21 cellular contexts compared by ENCODE assay signal in genomic region chr11:134364261-134364660, GRCh38. TPM values are rescaled to one million over a fixed set of nuclear protein-coding genes. Genes with fewer than 3 reads are reported as not detected.
"Had no signal": no experiment of that assay in that cellular context is flagged by ENCODE, and none has a peak within 500 bp of the region (broad histone marks: within the 10 kb centered on the region; RNA-seq: fewer than 3 reads in every experiment).

No MANE protein-coding gene starts in this region.

- H3K4me3 ChIP-seq: dorsolateral prefrontal cortex, esophagus muscularis mucosa, gastrocnemius medialis, left ventricle myocardium inferior, ovary, thoracic aorta, transverse colon had no signal

- H3K9me3 ChIP-seq: esophagus muscularis mucosa, gastrocnemius medialis, left ventricle myocardium inferior, ovary, thoracic aorta, transverse colon had no signal

- H3K27ac ChIP-seq: dorsolateral prefrontal cortex, epithelial cell of prostate, esophagus muscularis mucosa, gastrocnemius medialis, left ventricle myocardium inferior, ovary, thoracic aorta, transverse colon had no signal

- H3K27me3 ChIP-seq: gastrocnemius medialis, ovary, transverse colon had no signal

- H3K36me3 ChIP-seq: esophagus muscularis mucosa, gastrocnemius medialis, left ventricle myocardium inferior, ovary, thoracic aorta, transverse colon had no signal

- ATAC-seq: gastrocnemius medialis; naive thymus-derived CD8-positive, alpha-beta T cell; right cardiac atrium; stimulated activated naive B cell treated with anti-CD40 and anti-IgM and Interleukin-4, amounts not matched to agents 10 μg/mL and 1 μg/mL and 100 μg/mL, for 72 hours; stimulated activated naive CD8-positive, alpha-beta T cell treated with anti-CD3 and anti-CD28 coated beads, Interleukin-15, amount 100 ng/mL, for 72 hours had no signal

- H3K4me1 ChIP-seq: gastrocnemius medialis, left ventricle myocardium inferior had no signal

- DNase-seq: central memory CD4-positive, alpha-beta T cell; cortex of kidney; effector CD8-positive, alpha-beta T cell; gastrocnemius medialis; islet precursor cell; left ventricle myocardium inferior; mammary epithelial cell; naive thymus-derived CD8-positive, alpha-beta T cell; stimulated activated CD4-positive, alpha-beta T cell treated with anti-CD3 and anti-CD28 coated beads, Interleukin-15, amount 100 ng/mL, for 24 hours; stimulated activated CD4-positive, alpha-beta T cell treated with anti-CD3 and anti-CD28 coated beads, Interleukin-1b, Interleukin-23, amount 100 ng/mL, for 48 hours; stimulated activated CD4-positive, alpha-beta T cell treated with anti-CD3 and anti-CD28 coated beads, Interleukin-4, amount 100 ng/mL, for 4 hours; stimulated activated naive B cell treated with anti-CD40 and anti-IgM and Interleukin-4, amounts not matched to agents 10 μg/mL and 1 μg/mL and 100 μg/mL, for 72 hours; stimulated activated naive CD8-positive, alpha-beta T cell treated with anti-CD3 and anti-CD28 coated beads, Interleukin-15, amount 100 ng/mL, for 72 hours; transverse colon had no signal

RNA-seq across cellular contexts. Expression of gene GLB1L2, which starts 32.5 kb away (rescaled TPM):
- total RNA-seq: fibroblast of villous mesenchyme had no signal

RNA-seq across cellular contexts. Expression of gene B3GAT1, which starts 47.8 kb away (rescaled TPM):
- total RNA-seq: fibroblast of villous mesenchyme had no signal
